12 cellular contexts compared by ENCODE assay signal in genomic region chr17:49616546-49617205, GRCh38. TPM values are rescaled to one million over a fixed set of nuclear protein-coding genes. Genes with fewer than 3 reads are reported as not detected.
DNase-seq lines count a peak whose midpoint lies in the region; ATAC-seq and TF ChIP-seq lines count a peak whose summit lies in the region.
"Had no signal": no experiment of that assay in that cellular context is flagged by ENCODE, and none has a peak within 500 bp of the region (broad histone marks: within the 10 kb centered on the region; RNA-seq: fewer than 3 reads in every experiment).

No MANE protein-coding gene starts in this region.

- peaks cover 34% of the 10 kb centered on the region for H3K36me3 Mint-ChIP-seq in activated CD4-positive, alpha-beta memory T cell treated with anti-CD3 and anti-CD28 coated beads for 36 hours
- peaks cover 42% of the 10 kb centered on the region for H3K36me3 Mint-ChIP-seq in activated CD4-positive, alpha-beta memory T cell treated with anti-CD3 and anti-CD28 coated beads, Interleukin-2, amount 10 ng/mL, durations not matched to agents 7 days and 5 days (ENCODE audit: low read depth)

- H3K4me3 ChIP-seq in choroid plexus epithelial cell (ENCODE audit: low read depth, low read length) (no peak overlapping the region), lung (no peak overlapping the region), transverse colon (no peak overlapping the region)
- H3K4me3 ChIP-seq: skin epidermis had no signal

- peaks cover 31% of the 10 kb centered on the region for H3K4me1 Mint-ChIP-seq in activated CD4-positive, alpha-beta memory T cell treated with anti-CD3 and anti-CD28 coated beads for 36 hours (ENCODE audit: low read depth)
- peaks cover 29% of the 10 kb centered on the region for H3K4me1 Mint-ChIP-seq in activated CD4-positive, alpha-beta memory T cell treated with anti-CD3 and anti-CD28 coated beads, Interleukin-2, amount 10 ng/mL, durations not matched to agents 7 days and 5 days

- in situ Hi-C loops in transverse colon (cut with MboI; ENCODE audit: low pct_ligation_motif_present in 1 of 4, low pct_unique_long_range_greater_than_20kb in 1 of 4, low sequenced_read_pairs in 3 of 4), result no loop called here

- 37 to 57% methylated on average over 10 of the region's 10 CpGs for WGBS in lung, 2 donors
- WGBS in transverse colon (ENCODE audit: low coverage in 1 of 2), 2 donors, result 56 to 100% methylated on average over 1 to 10 of the region's 10 CpGs

- ATAC-seq in lung (ENCODE audit: insufficient read depth, low FRiP score), result peak; percentile 61
- no peak for ATAC-seq in GM21360 (IDR thresholded peaks at IDR 0.05; ENCODE audit: unreplicated experiment)

- H3K9me3 Mint-ChIP-seq in activated CD4-positive, alpha-beta memory T cell treated with anti-CD3 and anti-CD28 coated beads for 36 hours, result no peaks in the 10 kb centered on the region
- no peaks in the 10 kb centered on the region for H3K9me3 Mint-ChIP-seq in activated CD4-positive, alpha-beta memory T cell treated with anti-CD3 and anti-CD28 coated beads, Interleukin-2, amount 10 ng/mL, durations not matched to agents 7 days and 5 days

- no peak overlapping the region for H3K4me3 Mint-ChIP-seq in activated CD4-positive, alpha-beta memory T cell treated with anti-CD3 and anti-CD28 coated beads for 36 hours
- no peak overlapping the region for H3K4me3 Mint-ChIP-seq in activated CD4-positive, alpha-beta memory T cell treated with anti-CD3 and anti-CD28 coated beads, Interleukin-2, amount 10 ng/mL, durations not matched to agents 7 days and 5 days

- no peak for TF ChIP-seq CTCF in choroid plexus epithelial cell (conservative IDR thresholded peaks at IDR 0.05; ENCODE audit: low read depth, low read length)
- TF ChIP-seq CTCF in lung (IDR thresholded peaks at IDR 0.05; ENCODE audit: control extremely low read depth, extremely low read depth), result no peak
- no peak for TF ChIP-seq CTCF in transverse colon (IDR thresholded peaks at IDR 0.05)

- peak overlapping the region; percentile 1 to 5 for H3K27ac ChIP-seq in lung (ENCODE audit: low read depth in 1 of 2, low read length in 1 of 2)
- peak overlapping the region; percentile 57 to 80 (median 68) for H3K27ac ChIP-seq in transverse colon

- DNase-seq in activated CD4-positive, alpha-beta memory T cell treated with anti-CD3 and anti-CD28 coated beads for 36 hours, result no peak
- no peak for DNase-seq in activated CD4-positive, alpha-beta memory T cell treated with anti-CD3 and anti-CD28 coated beads, Interleukin-2, amount 10 ng/mL, durations not matched to agents 7 days and 5 days
- DNase-seq in choroid plexus epithelial cell (ENCODE audit: low read depth) (peak; percentile 27), lung (ENCODE audit: low spot score) (peak; percentile 39), transverse colon (peak; percentile 38), COR-L47 (lab: John Stamatoyannopoulos, UW) (no peak)
- DNase-seq in NK-92 treated with Interleukin-12 subunit alpha and Interleukin-12 subunit beta, amount 100 ng/mL, for 24 hours (lab: John Stamatoyannopoulos, UW), result no peak
- DNase-seq: activated T-cell treated with anti-CD3 and anti-CD28 coated beads, Interleukin-2, amount 50 U/mL, for 48 hours; IMR-90 had no signal

- H3K4me1 ChIP-seq in lung (ENCODE audit: control insufficient read depth in 2 of 2, insufficient read depth in 2 of 2, low read length in 2 of 2), result peaks cover 3 to 17% of the 10 kb centered on the region in 2 donors
- H3K4me1 ChIP-seq in transverse colon, result peaks cover 13 to 36% (median 19%) of the 10 kb centered on the region in 4 donors

- intact Hi-C loops in activated CD4-positive, alpha-beta memory T cell treated with anti-CD3 and anti-CD28 coated beads for 36 hours (cut with micrococcal nuclease), result loop anchor here (10.0 kb wide), 1 partner anchor 58 kb away; the partner anchor contains the start of gene SPOP
- intact Hi-C loops in transverse colon (cut with DNase I; ENCODE audit: low total_unique reads), result no loop called here

- no peak for TF ChIP-seq EP300 in transverse colon (IDR thresholded peaks at IDR 0.05; ENCODE audit: low read depth)

- H3K27me3 Mint-ChIP-seq in activated CD4-positive, alpha-beta memory T cell treated with anti-CD3 and anti-CD28 coated beads for 36 hours, result no peaks in the 10 kb centered on the region
- no peaks in the 10 kb centered on the region for H3K27me3 Mint-ChIP-seq in activated CD4-positive, alpha-beta memory T cell treated with anti-CD3 and anti-CD28 coated beads, Interleukin-2, amount 10 ng/mL, durations not matched to agents 7 days and 5 days

- peaks cover 22 to 31% of the 10 kb centered on the region in 2 donors for H3K36me3 ChIP-seq in lung (ENCODE audit: control insufficient read depth in 2 of 2, insufficient read depth in 2 of 2, low read length in 2 of 2)
- peaks cover 0 to 60% (median 18%) of the 10 kb centered on the region in 4 donors for H3K36me3 ChIP-seq in transverse colon

- H3K9me3 ChIP-seq in lung (ENCODE audit: control insufficient read depth in 2 of 2, insufficient read depth in 1 of 2, low read length in 1 of 2) (no peaks in the 10 kb centered on the region), transverse colon (no peaks in the 10 kb centered on the region)

- TF ChIP-seq POLR2A in transverse colon (IDR thresholded peaks at IDR 0.05), result no peak

- peak overlapping the region; percentile 28 for H3K27ac Mint-ChIP-seq in activated CD4-positive, alpha-beta memory T cell treated with anti-CD3 and anti-CD28 coated beads for 36 hours
- H3K27ac Mint-ChIP-seq in activated CD4-positive, alpha-beta memory T cell treated with anti-CD3 and anti-CD28 coated beads, Interleukin-2, amount 10 ng/mL, durations not matched to agents 7 days and 5 days, result no peak overlapping the region

- H3K27me3 ChIP-seq in lung (ENCODE audit: control insufficient read depth, insufficient read depth) (no peaks in the 10 kb centered on the region), transverse colon (no peaks in the 10 kb centered on the region)

- CTCF ChIA-PET in activated CD4-positive, alpha-beta memory T cell treated with anti-CD3 and anti-CD28 coated beads for 36 hours (lab: Charles Lee), result no interaction called here
- CTCF ChIA-PET in activated CD4-positive, alpha-beta memory T cell treated with anti-CD3 and anti-CD28 coated beads, Interleukin-2, amount 10 ng/mL, durations not matched to agents 7 days and 5 days (lab: Charles Lee), result interaction anchor here (1.2 kb wide), 1 partner anchor 79 kb away, joined by 3 read pairs; no protein-coding TSS in a partner anchor

- POLR2A ChIA-PET in activated CD4-positive, alpha-beta memory T cell treated with anti-CD3 and anti-CD28 coated beads for 36 hours (lab: Charles Lee), result no interaction called here
- POLR2A ChIA-PET in activated CD4-positive, alpha-beta memory T cell treated with anti-CD3 and anti-CD28 coated beads, Interleukin-2, amount 10 ng/mL, durations not matched to agents 7 days and 5 days (lab: Charles Lee), result no interaction called here

RNA-seq across cellular contexts. Expression of gene NXPH3, which starts 41.0 kb away (rescaled TPM):
- total RNA-seq in activated CD4-positive, alpha-beta memory T cell treated with anti-CD3 and anti-CD28 coated beads for 36 hours, result under 1 TPM in 1 of 2 experiments, not detected in 1; 0.10 TPM
- total RNA-seq in activated CD4-positive, alpha-beta memory T cell treated with anti-CD3 and anti-CD28 coated beads, Interleukin-2, amount 10 ng/mL, durations not matched to agents 7 days and 5 days, result not detected
- total RNA-seq in lung (1 to 10 TPM; 1.7 to 3.1 TPM), transverse colon (1 to 10 TPM in 2 of 4 donors, under 1 TPM in 2; 0.20 to 4.6 (median 2.6) TPM)
- 1 to 10 TPM; 1.1 to 2.3 TPM for polyA plus RNA-seq in lung
- total RNA-seq: RPMI7951 had no signal

Comparison
In these comparisons a context has a peak if more than half of its experiments do, and no peak if none do; other contexts are left out.
1. DNase-seq: peak in choroid plexus epithelial cell (single experiment), lung (single experiment) and transverse colon (single experiment); none in activated CD4-positive, alpha-beta memory T cell treated with anti-CD3 and anti-CD28 coated beads for 36 hours (single experiment), activated CD4-positive, alpha-beta memory T cell treated with anti-CD3 and anti-CD28 coated beads, Interleukin-2, amount 10 ng/mL, durations not matched to agents 7 days and 5 days (single experiment), NK-92 treated with Interleukin-12 subunit alpha and Interleukin-12 subunit beta, amount 100 ng/mL, for 24 hours (single experiment) and COR-L47 (single experiment).